ENCODE assay signal across 1 cellular context in genomic region chr19:55208880-55209429, GRCh38.
TF ChIP-seq lines count a peak whose summit lies in the region.

No MANE protein-coding gene starts in this region.

TF ChIP-seq in A549, 52 proteins besides CTCF, POLR2A, EP300 and RAD21 (continued from another document):
- TF ChIP-seq BCL3 (IDR thresholded peaks at IDR 0.05): no peak
- no peak for TF ChIP-seq TFCP2L1 (CRISPR knock-in tag; IDR thresholded peaks at IDR 0.05)
- TF ChIP-seq TP53 (CRISPR knock-in tag; IDR thresholded peaks at IDR 0.05): 0 out of 2 replicates have a peak, but pooled peaks have one; percentile 40
